ENCODE assay signal across 26 cellular contexts in genomic region chr15:61768131-61768530, GRCh38.
"Had no signal": no experiment of that assay in that cellular context is flagged by ENCODE, and none has a peak within 500 bp of the region (broad histone marks: within the 10 kb centered on the region; RNA-seq: fewer than 3 reads in every experiment).

No MANE protein-coding gene starts in this region.

- H3K27ac ChIP-seq: colonic mucosa, heart right ventricle, neutrophil, prostate gland, sigmoid colon, testis, tibial artery had no signal

- DNase-seq: colonic mucosa; dermis blood vessel endothelial cell; effector memory CD4-positive, alpha-beta T cell; erythroblast; glutamatergic neuron; heart right ventricle; hippocampal formation; immature natural killer cell; islet precursor cell; mesenchymal stem cell; mucosa of descending colon; naive B cell; right cardiac atrium; sigmoid colon; stimulated activated CD4-positive, alpha-beta T cell treated with anti-CD3 and anti-CD28 coated beads, Interleukin-4, amount 100 ng/mL, for 4 hours; stimulated activated naive CD8-positive, alpha-beta T cell treated with anti-CD3 and anti-CD28 coated beads, Interleukin-15, Interleukin-2, amounts not matched to agents 100 U/mL and 50 U/mL, for 24 hours; substantia nigra; testis; tibial artery had no signal

- FAIRE-seq: endothelial cell of umbilical vein had no signal

- H3K27me3 ChIP-seq: colonic mucosa, sigmoid colon, testis had no signal

- H3K4me3 ChIP-seq: colonic mucosa, heart right ventricle, lung, mucosa of descending colon, prostate gland, sigmoid colon, testis, tibial artery had no signal

- H3K4me1 ChIP-seq: colonic mucosa, prostate gland, sigmoid colon, testis, tibial artery had no signal

- H3K9me3 ChIP-seq: colonic mucosa, neutrophil, prostate gland, testis had no signal

- ATAC-seq: heart right ventricle; left lobe of liver; mucosa of descending colon; natural killer cell treated with Interleukin-12 subunit alpha and Interleukin-12 subunit beta and Interleukin-15 and Interleukin-18, amount 100 ng/mL, for 72 hours; right cardiac atrium; stimulated activated memory B cell treated with anti-CD40 and anti-IgM and Interleukin-4, amounts not matched to agents 10 μg/mL and 1 μg/mL and 100 μg/mL, for 72 hours; stimulated activated naive CD8-positive, alpha-beta T cell treated with anti-CD3 and anti-CD28 coated beads, Interleukin-15, Interleukin-2, amounts not matched to agents 100 U/mL and 50 U/mL, for 24 hours had no signal

- H3K36me3 ChIP-seq: colonic mucosa, heart right ventricle, neutrophil, prostate gland, sigmoid colon, tibial artery had no signal
